In the genomic region with DNA sequence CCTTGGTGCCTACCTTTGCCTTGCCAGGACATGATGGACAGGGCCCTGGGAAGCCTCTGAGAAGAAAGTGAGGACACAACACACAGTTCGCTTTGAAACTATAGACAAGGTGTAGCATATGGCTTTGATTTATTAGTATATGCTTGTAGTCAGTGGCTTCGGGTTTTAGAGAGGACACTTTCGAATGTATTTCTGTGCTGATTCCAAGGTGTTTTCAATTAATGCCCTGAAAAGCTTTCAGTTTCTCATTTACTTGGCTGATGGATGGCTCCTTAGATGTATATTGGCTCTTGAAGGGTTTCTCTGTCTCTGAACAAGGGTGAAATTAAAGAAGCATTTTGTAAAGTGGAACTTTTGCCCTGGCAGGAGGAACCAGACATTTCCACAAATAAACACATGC, we compare ENCODE assay signal across 18 cellular contexts.
"Had no signal": no experiment of that assay in that cellular context is flagged by ENCODE, and none has a peak within 500 bp of the region (broad histone marks: within the 10 kb centered on the region; RNA-seq: fewer than 3 reads in every experiment).

No MANE protein-coding gene starts in this region.

- H3K4me3 Mint-ChIP-seq: activated CD8-positive, alpha-beta T cell treated with anti-CD3 and anti-CD28 coated beads for 36 hours; activated T-helper 1 cell treated with anti-CD3 and anti-CD28 coated beads, Interleukin-12 subunit alpha, Interleukin-12 subunit beta, Interleukin-2, Interleukin-4 antibody, amounts not matched to agents 30 ng/mL and 10 ng/mL and 1 ng/mL, durations not matched to agents 14 hours and 24 hours and 36 hours; central memory CD8-positive, alpha-beta T cell; effector memory CD8-positive, alpha-beta T cell; naive B cell had no signal

- H3K36me3 Mint-ChIP-seq: naive B cell had no signal

- DNase-seq: activated CD4-positive, alpha-beta T cell treated with anti-CD3 and anti-CD28 coated beads for 4 hours; activated CD8-positive, alpha-beta memory T cell treated with anti-CD3 and anti-CD28 coated beads, Interleukin-2, amount 50 U/mL, for 48 hours; activated CD8-positive, alpha-beta T cell treated with anti-CD3 and anti-CD28 coated beads for 36 hours; activated naive CD4-positive, alpha-beta T cell treated with Interleukin-2 at 50 U/mL for 16 hours; effector memory CD8-positive, alpha-beta T cell; hippocampal formation; kidney glomerular epithelial cell; midbrain; naive B cell; right cardiac atrium; T1000; tibial artery had no signal

- H3K4me1 ChIP-seq: vagina had no signal

- H3K27ac Mint-ChIP-seq: activated CD8-positive, alpha-beta T cell treated with anti-CD3 and anti-CD28 coated beads for 36 hours; activated T-helper 1 cell treated with anti-CD3 and anti-CD28 coated beads, Interleukin-12 subunit alpha, Interleukin-12 subunit beta, Interleukin-2, Interleukin-4 antibody, amounts not matched to agents 30 ng/mL and 10 ng/mL and 1 ng/mL, durations not matched to agents 14 hours and 24 hours and 36 hours; effector memory CD8-positive, alpha-beta T cell; naive B cell; progenitor cell of endocrine pancreas had no signal

- H3K27ac ChIP-seq: epithelial cell of prostate, tibial artery, vagina had no signal

- H3K4me1 Mint-ChIP-seq: central memory CD8-positive, alpha-beta T cell; naive B cell had no signal

- H3K9me3 ChIP-seq: tibial artery, vagina had no signal

- H3K27me3 ChIP-seq: tibial artery, vagina had no signal

- ATAC-seq: activated CD8-positive, alpha-beta T cell treated with anti-CD3 and anti-CD28 coated beads for 36 hours; effector memory CD8-positive, alpha-beta T cell; right cardiac atrium had no signal

- H3K9me3 Mint-ChIP-seq: activated T-helper 1 cell treated with anti-CD3 and anti-CD28 coated beads, Interleukin-12 subunit alpha, Interleukin-12 subunit beta, Interleukin-2, Interleukin-4 antibody, amounts not matched to agents 30 ng/mL and 10 ng/mL and 1 ng/mL, durations not matched to agents 14 hours and 24 hours and 36 hours had no signal

- H3K4me3 ChIP-seq: smooth muscle cell, tibial artery, vagina had no signal

- H3K27me3 Mint-ChIP-seq: activated CD8-positive, alpha-beta T cell treated with anti-CD3 and anti-CD28 coated beads for 36 hours; central memory CD8-positive, alpha-beta T cell; effector memory CD8-positive, alpha-beta T cell; naive B cell; progenitor cell of endocrine pancreas had no signal

- H3K36me3 ChIP-seq: tibial artery, vagina had no signal
